In the genomic region with DNA sequence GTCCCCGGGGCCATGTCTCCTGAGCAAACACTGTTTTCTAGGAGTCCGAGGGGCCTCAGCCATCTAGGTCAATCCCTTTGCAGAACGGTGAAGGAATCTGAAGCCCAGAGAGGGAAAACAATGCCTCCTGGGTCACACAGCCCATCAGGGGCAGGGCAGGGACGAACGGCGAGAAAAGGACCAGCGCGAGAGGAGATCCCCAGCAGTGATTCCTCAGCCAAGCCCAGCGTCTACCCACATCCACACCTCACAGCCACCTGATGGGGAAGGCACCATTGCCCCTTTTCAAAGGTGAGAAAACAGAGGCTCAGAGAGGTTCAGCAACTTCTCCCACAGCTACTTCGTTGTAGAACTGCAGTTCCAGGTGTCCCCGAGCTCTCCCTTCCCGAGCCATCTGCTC, we compare ENCODE assay signal across 1 cellular context.
A peak's percentile ranks its signal among the peaks of the same experiment; 100 is the strongest.
TF ChIP-seq lines count a peak whose summit lies in the region.

No MANE protein-coding gene starts in this region.

TF ChIP-seq in K562, 482 proteins besides CTCF, POLR2A, EP300 and RAD21:
- TF ChIP-seq ZFP36 (IDR thresholded peaks at IDR 0.05; ENCODE audit: low read depth, low read length, partially characterized antibody) (peak; percentile 26), BRD9 (IDR thresholded peaks at IDR 0.05; ENCODE audit: low read depth, partially characterized antibody) (peak; percentile 98), KDM2B (CRISPR knock-in tag; IDR thresholded peaks at IDR 0.05) (no peak), TAF9B (IDR thresholded peaks at IDR 0.05; ENCODE audit: partially characterized antibody) (no peak)
- TF ChIP-seq, protein P1, sequence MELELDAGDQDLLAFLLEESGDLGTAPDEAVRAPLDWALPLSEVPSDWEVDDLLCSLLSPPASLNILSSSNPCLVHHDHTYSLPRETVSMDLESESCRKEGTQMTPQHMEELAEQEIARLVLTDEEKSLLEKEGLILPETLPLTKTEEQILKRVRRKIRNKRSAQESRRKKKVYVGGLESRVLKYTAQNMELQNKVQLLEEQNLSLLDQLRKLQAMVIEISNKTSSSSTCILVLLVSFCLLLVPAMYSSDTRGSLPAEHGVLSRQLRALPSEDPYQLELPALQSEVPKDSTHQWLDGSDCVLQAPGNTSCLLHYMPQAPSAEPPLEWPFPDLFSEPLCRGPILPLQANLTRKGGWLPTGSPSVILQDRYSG (tag; conservative IDR thresholded peaks at IDR 0.05; ENCODE audit: low read depth): no peak
